Comparison of ENCODE assay signal across 10 cellular contexts in the genomic region with DNA sequence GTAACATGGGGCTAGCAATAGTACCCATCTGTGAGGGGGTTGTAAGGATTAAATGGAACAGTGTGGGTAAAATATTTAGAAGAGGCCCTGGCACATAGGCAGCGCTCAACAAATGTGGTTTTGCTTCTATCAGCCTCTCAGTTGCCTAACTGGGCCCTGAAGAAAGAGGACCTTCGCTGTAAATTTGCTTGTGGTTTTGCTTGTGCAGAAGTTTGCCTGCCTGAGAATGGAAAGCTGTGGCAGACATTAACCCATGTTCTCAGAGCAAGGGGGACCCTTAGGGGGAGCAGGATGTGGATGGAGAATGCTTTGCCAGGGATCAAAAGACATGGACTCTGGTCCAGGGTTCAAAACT.
A peak's percentile ranks its signal among the peaks of the same experiment; 100 is the strongest.
DNase-seq lines count a peak whose midpoint lies in the region; ATAC-seq and TF ChIP-seq lines count a peak whose summit lies in the region.
"Had no signal": no experiment of that assay in that cellular context is flagged by ENCODE, and none has a peak within 500 bp of the region (broad histone marks: within the 10 kb centered on the region; RNA-seq: fewer than 3 reads in every experiment).

No MANE protein-coding gene starts in this region.

- intact Hi-C loops in ovary (cut with DNase I) (no loop called here), adrenal gland (cut with DNase I) (no loop called here), OCI-LY7 (cut with micrococcal nuclease; ENCODE audit: unreplicated experiment) (no loop called here)

- H3K27me3 ChIP-seq in ovary (no peaks in the 10 kb centered on the region), adrenal gland (no peaks in the 10 kb centered on the region)

- no peak overlapping the region for H2AFZ ChIP-seq in OCI-LY7 (ENCODE audit: low read length)

- POLR2A ChIA-PET in OCI-LY7 (lab: Charles Lee), result interaction anchor here (0.6 kb wide), 2 partner anchors 132 to 317 kb away, joined by 3 read pairs; no protein-coding TSS in a partner anchor

- 81 to 95% (median 88%) methylated on average over 2 of the region's 2 CpGs for WGBS in ovary, 3 donors
- 62 to 81% (median 79%) methylated on average over 2 of the region's 2 CpGs for WGBS in adrenal gland, 4 donors

- H3K9me2 ChIP-seq in OCI-LY7 (ENCODE audit: insufficient read depth, low read length), result no peaks in the 10 kb centered on the region

- TF ChIP-seq POLR2A in ovary (IDR thresholded peaks at IDR 0.05) (no peak), adrenal gland (IDR thresholded peaks at IDR 0.05) (no peak)

- H4K20me1 ChIP-seq in OCI-LY7 (ENCODE audit: insufficient read depth, low read length), result no peaks in the 10 kb centered on the region

- H3K36me3 ChIP-seq in ovary (no peaks in the 10 kb centered on the region), adrenal gland (replicated peaks in 1 of 2) (no peaks in the 10 kb centered on the region), OCI-LY7 (ENCODE audit: insufficient read depth, low read length) (no peaks in the 10 kb centered on the region)

- TF ChIP-seq CTCF in ovary (IDR thresholded peaks at IDR 0.05) (no peak), adrenal gland (IDR thresholded peaks at IDR 0.05) (no peak), OCI-LY7 (conservative IDR thresholded peaks at IDR 0.05; ENCODE audit: low read length) (no peak)

- no peaks in the 10 kb centered on the region for H3K4me1 ChIP-seq in ovary (ENCODE audit: insufficient read depth)
- no peaks in the 10 kb centered on the region for H3K4me1 ChIP-seq in adrenal gland (replicated peaks in 1 of 2)
- no peaks in the 10 kb centered on the region for H3K4me1 ChIP-seq in OCI-LY7 (ENCODE audit: insufficient read depth, low read length, poor library complexity, severe bottlenecking)

- H3K9me3 ChIP-seq in ovary, result no peaks in the 10 kb centered on the region
- no peaks in the 10 kb centered on the region for H3K9me3 ChIP-seq in adrenal gland (replicated peaks in 1 of 3)
- H3K9me3 ChIP-seq in OCI-LY7 (ENCODE audit: low read length), result no peaks in the 10 kb centered on the region

- no peaks in the 10 kb centered on the region for H3K79me2 ChIP-seq in OCI-LY7 (ENCODE audit: insufficient read depth, low read depth, low read length)

- H3K4me2 ChIP-seq in OCI-LY7 (ENCODE audit: low read length), result no peak overlapping the region
- H3K4me2 ChIP-seq: smooth muscle cell had no signal

- ATAC-seq in GM18861 (IDR thresholded peaks at IDR 0.05; ENCODE audit: unreplicated experiment) (peak; percentile 76), GM21515 (IDR thresholded peaks at IDR 0.05; ENCODE audit: unreplicated experiment) (peak; percentile 79), HG03354 (IDR thresholded peaks at IDR 0.05; ENCODE audit: poor library complexity, severe bottlenecking, unreplicated experiment) (peak; percentile 78)

- no TSS peak for BruUV-seq in OCI-LY7 (replicated peaks; lab: Mats Ljungman, UMichigan)

- TF ChIP-seq EP300 in ovary (IDR thresholded peaks at IDR 0.05), result no peak

- H3K4me3 ChIP-seq in ovary, result no peak overlapping the region
- no peak overlapping the region for H3K4me3 ChIP-seq in adrenal gland
- H3K4me3 ChIP-seq in OCI-LY7 (ENCODE audit: low read depth, low read length, poor library complexity, severe bottlenecking), result no peak overlapping the region
- H3K4me3 ChIP-seq: smooth muscle cell had no signal

- DNase-seq in ovary (no peak), adrenal gland (no peak), OCI-LY7 (ENCODE audit: low spot score) (no peak), HuH-7.5 (ENCODE audit: low spot score) (no peak)
- DNase-seq: activated CD4-positive, alpha-beta memory T cell treated with anti-CD3 and anti-CD28 coated beads, Interleukin-2, amount 10 ng/mL, durations not matched to agents 7 days and 5 days had no signal

- CTCF ChIA-PET in OCI-LY7 (lab: Charles Lee; ENCODE audit: unreplicated experiment), result no interaction called here

- H3K27ac ChIP-seq in angular gyrus (ENCODE audit: low read depth, low read length) (peak overlapping the region; percentile 99), ovary (no peak overlapping the region), adrenal gland (no peak overlapping the region), OCI-LY7 (ENCODE audit: low read depth, low read length, poor library complexity, severe bottlenecking) (no peak overlapping the region)
